ENCODE assay signal across 8 cellular contexts in the genomic region with DNA sequence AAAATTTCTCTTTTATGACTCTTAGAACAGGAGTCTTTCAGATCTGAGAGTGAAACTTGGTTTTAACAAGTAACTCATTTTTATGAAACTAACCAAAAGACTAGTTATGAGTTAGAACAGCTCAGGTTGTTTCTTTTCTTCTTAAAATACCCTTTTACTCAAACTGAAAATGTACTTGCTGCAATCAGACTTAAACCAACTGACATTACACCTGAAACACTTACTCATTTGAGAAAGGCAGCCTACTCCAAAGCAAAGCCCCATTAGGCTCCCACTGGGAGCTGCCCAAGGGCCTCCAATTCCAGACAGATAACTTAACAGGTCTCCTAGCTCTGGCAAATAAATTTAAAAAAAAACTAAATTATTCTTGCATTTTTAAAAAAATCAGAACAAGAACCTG. TPM values are rescaled to one million over a fixed set of nuclear protein-coding genes. Genes with fewer than 3 reads are reported as not detected.
A peak's percentile ranks its signal among the peaks of the same experiment; 100 is the strongest.
DNase-seq lines count a peak whose midpoint lies in the region; ATAC-seq and TF ChIP-seq lines count a peak whose summit lies in the region.

No MANE protein-coding gene starts in this region.

- H3K36me3 ChIP-seq in PC-3 (ENCODE audit: low read depth, low read length) (no peaks in the 10 kb centered on the region), thyroid gland (no peaks in the 10 kb centered on the region)

- peak; percentile 33 for ATAC-seq in GM21576 (IDR thresholded peaks at IDR 0.05; ENCODE audit: unreplicated experiment)
- ATAC-seq in PC-3, result no peak
- ATAC-seq in right cardiac atrium, result no peak

- H3K4me1 ChIP-seq in PC-3 (ENCODE audit: insufficient read depth, low read length), result peaks cover 14% of the 10 kb centered on the region
- H3K4me1 ChIP-seq in right cardiac atrium (ENCODE audit: control insufficient read depth, insufficient read depth, low read length), result peaks cover 7% of the 10 kb centered on the region
- H3K4me1 ChIP-seq in thyroid gland, result peaks cover 33 to 48% of the 10 kb centered on the region in 2 donors

- BruUV-seq in PC-3 (replicated peaks; lab: Mats Ljungman, UMichigan), result no TSS peak

- H3K27ac ChIP-seq in PC-3 (ENCODE audit: low read length) (no peak overlapping the region), right cardiac atrium (ENCODE audit: low read length) (no peak overlapping the region), thyroid gland (peak overlapping the region; percentile 94 to 99 (median 98))

- H3F3A ChIP-seq in PC-3 (ENCODE audit: low read length, unreplicated experiment), result peaks cover 3% of the 10 kb centered on the region

- DNase-seq in GM12865 (ENCODE audit: low read depth) (peak; percentile 84), PC-3 (no peak), right cardiac atrium (no peak), thyroid gland (no peak), NCI-H345 treated with DMSO at 0.1 percent for 48 hours (lab: John Stamatoyannopoulos, UW; ENCODE audit: unreplicated experiment) (no peak), HuH-7.5 (ENCODE audit: low spot score) (no peak), GF-D8 (lab: John Stamatoyannopoulos, UW) (no peak)

- H3K9ac ChIP-seq in PC-3 (ENCODE audit: low read length), result no peak overlapping the region

- intact Hi-C loops in PC-3 (cut with micrococcal nuclease), result loop anchor here (10.0 kb wide), 2 partner anchors 318 to 388 kb away; no protein-coding TSS in a partner anchor
- intact Hi-C loops in right cardiac atrium (cut with DNase I), result loop anchor here in 3 of 4 donors (10.0 kb wide), 5 partner anchors 78 to 258 kb away; no protein-coding TSS in a partner anchor
- intact Hi-C loops in thyroid gland (cut with DNase I), result loop anchor here (10.0 kb wide), 1 partner anchor 98 kb away; no protein-coding TSS in a partner anchor

- peak overlapping the region; percentile 91 for H3K4me2 ChIP-seq in PC-3 (ENCODE audit: low read length)

- H3K79me2 ChIP-seq in PC-3 (ENCODE audit: low read length), result peaks cover 65% of the 10 kb centered on the region

- no peaks in the 10 kb centered on the region for H3K9me2 ChIP-seq in PC-3 (replicated peaks; ENCODE audit: low read length)

- CTCF ChIA-PET in PC-3 (lab: Charles Lee), result no interaction called here

- H3K9me3 ChIP-seq in PC-3 (ENCODE audit: low read length) (no peaks in the 10 kb centered on the region), right cardiac atrium (ENCODE audit: control insufficient read depth, low read length) (no peaks in the 10 kb centered on the region), thyroid gland (no peaks in the 10 kb centered on the region)

- POLR2A ChIA-PET in PC-3 (lab: Charles Lee; ENCODE audit: unreplicated experiment), result interaction anchor here (0.6 kb wide), 1 partner anchor 671 kb away, joined by 3 read pairs; no protein-coding TSS in a partner anchor

- 0 out of 2 replicates have a peak, but pooled peaks cover 5% of the 10 kb centered on the region for H4K20me1 ChIP-seq in PC-3 (ENCODE audit: low read length)

- H3K4me3 ChIP-seq in GM12865 (ENCODE audit: low read depth, low read length) (peak overlapping the region; percentile 60), PC-3 (ENCODE audit: low read length) (peak overlapping the region; percentile 1; the same call in 1 of the 2 replicates), right cardiac atrium (ENCODE audit: low read length) (peak overlapping the region; percentile 57), thyroid gland (replicated peaks in 1 of 3) (peak overlapping the region in 1 of 3 donors; percentile 98)

- H3K27me3 ChIP-seq in PC-3 (ENCODE audit: low read length), result no peaks in the 10 kb centered on the region
- no peaks in the 10 kb centered on the region for H3K27me3 ChIP-seq in right cardiac atrium (ENCODE audit: control insufficient read depth, insufficient read depth)
- H3K27me3 ChIP-seq in thyroid gland, result no peaks in the 10 kb centered on the region

- TF ChIP-seq POLR2A in thyroid gland (IDR thresholded peaks at IDR 0.05), result no peak

- no peak overlapping the region for H2AFZ ChIP-seq in PC-3 (ENCODE audit: low read length)

- no peak for TF ChIP-seq CTCF in GM12865 (IDR thresholded peaks at IDR 0.05; ENCODE audit: insufficient read depth, low read depth, low read length, missing control alignments)
- no peak for TF ChIP-seq CTCF in PC-3 (conservative IDR thresholded peaks at IDR 0.05; ENCODE audit: low read depth, low read length)
- TF ChIP-seq CTCF in thyroid gland (IDR thresholded peaks at IDR 0.05), result no peak

RNA-seq across cellular contexts. Expression of a gene that starts 3.6 kb away (rescaled TPM):
- total RNA-seq in PC-3 (2014; rRNA removed) (2.7 and 3.5 TPM in 2 replicates), right cardiac atrium (10 to 100 TPM; 21.0 to 33.6 (median 24.5) TPM), thyroid gland (10 to 100 TPM; 65.2 to 92.9 (median 70.0) TPM)
- 7.1 TPM for polyA plus RNA-seq in right cardiac atrium

Comparison
In these comparisons a context has a peak if more than half of its experiments do, and no peak if none do; other contexts are left out.
1. H3K27ac ChIP-seq: peak in thyroid gland (3 of 3); none in PC-3 (single experiment) and right cardiac atrium (single experiment).